13 cellular contexts compared by ENCODE assay signal in the genomic region with DNA sequence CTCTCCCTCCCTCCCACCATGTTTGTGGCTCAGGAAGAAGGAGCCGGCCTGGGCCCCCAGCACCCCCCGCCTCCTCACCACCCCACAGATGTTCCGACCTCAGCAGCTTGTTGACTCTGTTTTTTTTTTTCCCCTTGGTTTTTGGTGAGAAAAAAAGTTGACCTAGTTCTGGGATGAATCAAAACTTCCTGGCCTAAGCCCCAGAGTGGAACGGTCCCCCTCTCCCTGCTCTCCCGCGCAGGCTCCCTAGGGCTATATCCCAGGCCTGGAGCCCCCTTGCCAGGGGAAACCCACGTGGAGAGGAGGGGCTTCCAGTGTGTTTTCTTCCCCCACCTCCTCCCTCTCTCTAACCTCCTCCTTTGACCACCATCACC. TPM values are rescaled to one million over a fixed set of nuclear protein-coding genes. Genes with fewer than 3 reads are reported as not detected.
A peak's percentile ranks its signal among the peaks of the same experiment; 100 is the strongest.
DNase-seq lines count a peak whose midpoint lies in the region; ATAC-seq and TF ChIP-seq lines count a peak whose summit lies in the region.
"Had no signal": no experiment of that assay in that cellular context is flagged by ENCODE, and none has a peak within 500 bp of the region (broad histone marks: within the 10 kb centered on the region; RNA-seq: fewer than 3 reads in every experiment).

No MANE protein-coding gene starts in this region.

- no peak overlapping the region for H3K18ac ChIP-seq in mesenchymal stem cell (ENCODE audit: low read depth in 1 of 2, low read length in 2 of 2)

- peaks cover 0 to 28% of the 10 kb centered on the region in 2 experiments for H3K27me3 ChIP-seq in mesenchymal stem cell (ENCODE audit: control insufficient read depth in 1 of 2, insufficient read depth in 1 of 2, low read length in 2 of 2)
- H3K27me3 ChIP-seq in transverse colon: peaks cover 51% of the 10 kb centered on the region

- H3K4me1 Mint-ChIP-seq in chondrocyte (ENCODE audit: low read depth): peaks cover 40% of the 10 kb centered on the region
- peaks cover 17% of the 10 kb centered on the region for H3K4me1 Mint-ChIP-seq in stimulated activated memory B cell treated with anti-CD40 and anti-IgM and Interleukin-4, amounts not matched to agents 10 μg/mL and 1 μg/mL and 100 μg/mL, for 72 hours

- peaks cover 25% of the 10 kb centered on the region for H3K4me1 ChIP-seq in mesenchymal stem cell (ENCODE audit: control insufficient read depth, insufficient read depth, low read depth, low read length)
- H3K4me1 ChIP-seq in transverse colon: peaks cover 0 to 37% (median 15%) of the 10 kb centered on the region in 4 donors
- H3K4me1 ChIP-seq: BE2C had no signal

- H2BK15ac ChIP-seq in mesenchymal stem cell (ENCODE audit: low read depth, poor library complexity, severe bottlenecking): no peak overlapping the region

- H3K79me1 ChIP-seq in mesenchymal stem cell (replicated peaks; ENCODE audit: low read length, poor library complexity, severe bottlenecking): no peaks in the 10 kb centered on the region

- H3K27ac Mint-ChIP-seq in chondrocyte (ENCODE audit: unreplicated experiment): peak overlapping the region; percentile 89
- no peak overlapping the region for H3K27ac Mint-ChIP-seq in stimulated activated memory B cell treated with anti-CD40 and anti-IgM and Interleukin-4, amounts not matched to agents 10 μg/mL and 1 μg/mL and 100 μg/mL, for 72 hours

- no peak overlapping the region for H2BK120ac ChIP-seq in mesenchymal stem cell (ENCODE audit: low read depth, low read length)

- no peak overlapping the region for H3K4me2 ChIP-seq in mesenchymal stem cell (ENCODE audit: low read length, poor library complexity, severe bottlenecking)

- TF ChIP-seq CTCF in chondrocyte (IDR thresholded peaks at IDR 0.05) (no peak), transverse colon (IDR thresholded peaks at IDR 0.05) (no peak)

- intact Hi-C loops in transverse colon (cut with DNase I; ENCODE audit: low total_unique reads): no loop called here

- peak overlapping the region in 1 of 2 experiments; percentile 19 for H2BK12ac ChIP-seq in mesenchymal stem cell (ENCODE audit: low read length in 2 of 2)

- peak; percentile 25 for DNase-seq in activated gamma-delta T cell treated with anti-CD3 and anti-CD28 coated beads, Interleukin-2, amount 50 U/mL, for 16 hours (ENCODE audit: low read depth)
- no peak for DNase-seq in activated gamma-delta T cell treated with Interleukin-2 at 50 U/mL for 16 hours
- DNase-seq in chondrocyte (ENCODE audit: low spot score): no peak
- peak; percentile 33 for DNase-seq in mesenchymal stem cell
- peak; percentile 36 for DNase-seq in transverse colon
- no peak for DNase-seq in iPS-NIHi7 (ENCODE audit: extremely low spot score)
- DNase-seq in NCI-H1417 treated with DMSO at 0.1 percent for 48 hours (lab: John Stamatoyannopoulos, UW): no peak
- DNase-seq: BE2C; naive thymus-derived CD8-positive, alpha-beta T cell; NCI-H187 had no signal

- H2AFZ ChIP-seq in mesenchymal stem cell (ENCODE audit: low read depth, low read length): no peak overlapping the region

- H3K9me3 ChIP-seq in mesenchymal stem cell (ENCODE audit: control insufficient read depth, low read length) (no peaks in the 10 kb centered on the region), transverse colon (no peaks in the 10 kb centered on the region)

- TF ChIP-seq POLR2A in transverse colon (IDR thresholded peaks at IDR 0.05): no peak

- H3K27me3 Mint-ChIP-seq in chondrocyte (ENCODE audit: low read depth): peaks cover 4% of the 10 kb centered on the region
- peaks cover 94% of the 10 kb centered on the region for H3K27me3 Mint-ChIP-seq in stimulated activated memory B cell treated with anti-CD40 and anti-IgM and Interleukin-4, amounts not matched to agents 10 μg/mL and 1 μg/mL and 100 μg/mL, for 72 hours

- H3K9ac ChIP-seq in mesenchymal stem cell (ENCODE audit: low read length): no peak overlapping the region

- H4K91ac ChIP-seq in mesenchymal stem cell (ENCODE audit: low read length): no peak overlapping the region

- no peak overlapping the region for H2BK5ac ChIP-seq in mesenchymal stem cell (ENCODE audit: low read depth, low read length, poor library complexity, severe bottlenecking)

- WGBS in mesenchymal stem cell: 66% methylated on average over 4 of the region's 7 CpGs
- 46 to 48% methylated on average over 4 to 7 of the region's 7 CpGs for WGBS in transverse colon (ENCODE audit: low coverage in 1 of 2), 2 donors

- no peaks in the 10 kb centered on the region for H3K9me3 Mint-ChIP-seq in chondrocyte (ENCODE audit: low read depth)
- peaks cover 11% of the 10 kb centered on the region for H3K9me3 Mint-ChIP-seq in stimulated activated memory B cell treated with anti-CD40 and anti-IgM and Interleukin-4, amounts not matched to agents 10 μg/mL and 1 μg/mL and 100 μg/mL, for 72 hours

- H3K27ac ChIP-seq in mesenchymal stem cell (ENCODE audit: low read length, poor library complexity, severe bottlenecking) (no peak overlapping the region), transverse colon (peak overlapping the region; percentile 67 to 78 (median 69))
- H3K27ac ChIP-seq: HL-60 had no signal

- no peak overlapping the region for H4K8ac ChIP-seq in mesenchymal stem cell (ENCODE audit: low read length)

- H3K4ac ChIP-seq in mesenchymal stem cell (ENCODE audit: low read depth in 1 of 2, low read length in 2 of 2): no peak overlapping the region

- H3K36me3 ChIP-seq in mesenchymal stem cell (ENCODE audit: control insufficient read depth in 1 of 2, insufficient read depth in 2 of 2, low read depth in 1 of 2, low read length in 2 of 2): peaks cover 0 to 26% of the 10 kb centered on the region in 2 experiments
- H3K36me3 ChIP-seq in transverse colon: no peaks in the 10 kb centered on the region
- H3K36me3 ChIP-seq: BE2C had no signal

- H3K14ac ChIP-seq in mesenchymal stem cell (ENCODE audit: low read length in 2 of 2): no peak overlapping the region

- no peak overlapping the region for H3K4me3 Mint-ChIP-seq in chondrocyte (ENCODE audit: unreplicated experiment)
- H3K4me3 Mint-ChIP-seq in stimulated activated memory B cell treated with anti-CD40 and anti-IgM and Interleukin-4, amounts not matched to agents 10 μg/mL and 1 μg/mL and 100 μg/mL, for 72 hours: no peak overlapping the region

- ATAC-seq in stimulated activated memory B cell treated with anti-CD40 and anti-IgM and Interleukin-4, amounts not matched to agents 10 μg/mL and 1 μg/mL and 100 μg/mL, for 72 hours: no peak
- ATAC-seq: naive thymus-derived CD8-positive, alpha-beta T cell had no signal

- no peak overlapping the region for H3K4me3 ChIP-seq in mesenchymal stem cell (ENCODE audit: insufficient read depth in 1 of 2, low read depth in 1 of 2, low read length in 2 of 2)
- no peak overlapping the region for H3K4me3 ChIP-seq in transverse colon

- no peak overlapping the region for H3K23ac ChIP-seq in mesenchymal stem cell (ENCODE audit: low read length in 2 of 2)

- TF ChIP-seq EP300 in transverse colon (IDR thresholded peaks at IDR 0.05; ENCODE audit: low read depth): no peak

- peaks cover 20% of the 10 kb centered on the region for H3K36me3 Mint-ChIP-seq in chondrocyte (ENCODE audit: low read depth)
- peaks cover 10% of the 10 kb centered on the region for H3K36me3 Mint-ChIP-seq in stimulated activated memory B cell treated with anti-CD40 and anti-IgM and Interleukin-4, amounts not matched to agents 10 μg/mL and 1 μg/mL and 100 μg/mL, for 72 hours

- in situ Hi-C loops in transverse colon (cut with MboI; ENCODE audit: low pct_ligation_motif_present in 1 of 4, low pct_unique_long_range_greater_than_20kb in 1 of 4, low sequenced_read_pairs in 3 of 4): no loop called here

- H2AK5ac ChIP-seq in mesenchymal stem cell (ENCODE audit: low read length, severe bottlenecking): no peak overlapping the region

RNA-seq across cellular contexts. Expression of gene COL5A3, which starts 4.0 kb away (rescaled TPM):
- total RNA-seq in chondrocyte: 24.8 to 65.9 TPM (median 63.6 TPM) in 3 replicates
- 4.7 TPM for polyA plus RNA-seq in mesenchymal stem cell (2013, experiment 1 of 2)
- polyA plus RNA-seq in mesenchymal stem cell (2013, experiment 2 of 2): 4.2 TPM
- 10 to 100 TPM in 2 of 4 donors, 1 to 10 TPM in 2; 2.5 to 17.7 (median 7.9) TPM for total RNA-seq in transverse colon
- total RNA-seq: naive thymus-derived CD8-positive, alpha-beta T cell had no signal
- polyA plus RNA-seq: naive thymus-derived CD8-positive, alpha-beta T cell had no signal

RNA-seq across cellular contexts. Expression of gene RDH8, which starts 7.0 kb away (rescaled TPM):
- total RNA-seq in chondrocyte: not detected in 3 replicates
- not detected for polyA plus RNA-seq in mesenchymal stem cell (2013, experiment 1 of 2)
- polyA plus RNA-seq in mesenchymal stem cell (2013, experiment 2 of 2): not detected
- not detected for total RNA-seq in transverse colon
- total RNA-seq: frontal cortex; naive thymus-derived CD8-positive, alpha-beta T cell had no signal
- polyA plus RNA-seq: naive thymus-derived CD8-positive, alpha-beta T cell had no signal

Comparison
In these comparisons a context has a peak if more than half of its experiments do, and no peak if none do; other contexts are left out.
1. DNase-seq: peak in activated gamma-delta T cell treated with anti-CD3 and anti-CD28 coated beads, Interleukin-2, amount 50 U/mL, for 16 hours (single experiment), mesenchymal stem cell (single experiment) and transverse colon (single experiment); none in activated gamma-delta T cell treated with Interleukin-2 at 50 U/mL for 16 hours (single experiment), chondrocyte (single experiment), iPS-NIHi7 (single experiment) and NCI-H1417 treated with DMSO at 0.1 percent for 48 hours (single experiment).